Comparison of ENCODE assay signal across 13 cellular contexts in genomic region chr5:136193396-136193935, GRCh38. TPM values are rescaled to one million over a fixed set of nuclear protein-coding genes. Genes with fewer than 3 reads are reported as not detected.
DNase-seq lines count a peak whose midpoint lies in the region; ATAC-seq, FAIRE-seq and TF ChIP-seq lines count a peak whose summit lies in the region.
"Had no signal": no experiment of that assay in that cellular context is flagged by ENCODE, and none has a peak within 500 bp of the region (broad histone marks: within the 10 kb centered on the region; RNA-seq: fewer than 3 reads in every experiment).

No MANE protein-coding gene starts in this region.

- H3K23ac ChIP-seq in H1 (ENCODE audit: insufficient read length): no peak overlapping the region

- H3K4me2 ChIP-seq in H1 (ENCODE audit: insufficient read depth in 1 of 2, low read depth in 2 of 2, low read length in 2 of 2): peak overlapping the region; percentile 82 to 99

- TF ChIP-seq CTCF in heart left ventricle (IDR thresholded peaks at IDR 0.05) (no peak), H1 (IDR thresholded peaks at IDR 0.05; ENCODE audit: control extremely low read depth in 1 of 3, insufficient read depth in 1 of 3, low read depth in 1 of 3, low read length in 3 of 3) (no peak), upper lobe of right lung (IDR thresholded peaks at IDR 0.05) (no peak)

- H3K18ac ChIP-seq in H1 (ENCODE audit: extremely low read depth, low read length): no peak overlapping the region

- H2AFZ ChIP-seq in H1 (ENCODE audit: low read length): no peak overlapping the region

- H3K4me1 ChIP-seq in heart left ventricle (peaks cover 0 to 28% (median 15%) of the 10 kb centered on the region in 12 donors), H1 (replicated peaks in 1 of 4; ENCODE audit: control insufficient read depth in 3 of 4, insufficient read depth in 4 of 4, low read length in 3 of 4) (peaks cover 0 to 16% (median 7%) of the 10 kb centered on the region in 4 experiments; a peak in 6 of 7 replicates), mucosa of stomach (ENCODE audit: control insufficient read depth, insufficient read depth, low read length) (peaks cover 36% of the 10 kb centered on the region), upper lobe of right lung (peaks cover 15% of the 10 kb centered on the region)
- H3K4me1 ChIP-seq: parathyroid adenoma had no signal

- H4K91ac ChIP-seq in H1 (replicated peaks; ENCODE audit: insufficient read length, low read length): no peak overlapping the region

- no peak overlapping the region for H3K14ac ChIP-seq in H1 (ENCODE audit: insufficient read length)

- TF ChIP-seq EP300 in H1 (IDR thresholded peaks at IDR 0.05; ENCODE audit: borderline replicate concordance in 1 of 2, low read depth in 2 of 2, low read length in 2 of 2): no peak

- H3K23me2 ChIP-seq in H1 (ENCODE audit: low read depth, low read length): peaks cover 17% of the 10 kb centered on the region

- peak overlapping the region in 10 of 12 donors; percentile 28 to 66 (median 52) for H3K4me3 ChIP-seq in heart left ventricle
- peak overlapping the region; percentile 51 to 72 (median 63); a peak in 6 of 8 replicates for H3K4me3 ChIP-seq in H1 (ENCODE audit: extremely low read depth in 1 of 4, insufficient read depth in 2 of 4, low read depth in 3 of 4, low read length in 4 of 4)
- peak overlapping the region; percentile 58 for H3K4me3 ChIP-seq in mucosa of stomach (ENCODE audit: low read length)
- no peak overlapping the region for H3K4me3 ChIP-seq in upper lobe of right lung
- H3K4me3 ChIP-seq: BLaER1 treated with 17β-estradiol and CSF1 and Interleukin-3, amounts not matched to agents 10 nM and 100 nM had no signal

- H4K20me1 ChIP-seq in H1 (replicated peaks in 1 of 2; ENCODE audit: control insufficient read depth in 1 of 2, insufficient read depth in 2 of 2, low read length in 2 of 2): peaks cover 12 to 26% of the 10 kb centered on the region in 2 experiments

- FAIRE-seq in H1 (lab: Jason Lieb, UNC): no peak

- H4K8ac ChIP-seq in H1 (ENCODE audit: extremely low read depth, insufficient read depth, low read length): no peak overlapping the region

- no peak overlapping the region for H3K27ac ChIP-seq in heart left ventricle
- H3K27ac ChIP-seq in H1 (ENCODE audit: low read depth, low read length): no peak overlapping the region
- H3K27ac ChIP-seq in upper lobe of right lung: no peak overlapping the region
- H3K27ac ChIP-seq: BLaER1 treated with 17β-estradiol and CSF1 and Interleukin-3, amounts not matched to agents 10 nM and 100 nM; parathyroid adenoma had no signal

- H3K4ac ChIP-seq in H1 (replicated peaks; ENCODE audit: insufficient read length, low read depth, low read length): no peak overlapping the region

- H3K27me3 ChIP-seq in heart left ventricle (peaks cover 9 to 40% (median 37%) of the 10 kb centered on the region in 9 donors), H1 (replicated peaks in 1 of 4; ENCODE audit: control insufficient read depth in 3 of 4, extremely low read depth in 1 of 4, insufficient read depth in 3 of 4, low read length in 3 of 4) (peaks cover 48 to 81% (median 75%) of the 10 kb centered on the region in 4 experiments), mucosa of stomach (ENCODE audit: control insufficient read depth, insufficient read depth, low read length) (peaks cover 29% of the 10 kb centered on the region), upper lobe of right lung (peaks cover 39% of the 10 kb centered on the region)

- H3K79me1 ChIP-seq in H1 (ENCODE audit: low read depth, low read length): no peaks in the 10 kb centered on the region

- H3K9ac ChIP-seq in H1 (replicated peaks in 1 of 4; ENCODE audit: extremely low read depth in 1 of 4, low read depth in 3 of 4, low read length in 3 of 4) (no peak overlapping the region; a peak in 1 of 7 replicates), mucosa of stomach (ENCODE audit: low read length) (peak overlapping the region; percentile 68)
- H3K9ac ChIP-seq: BLaER1 treated with 17β-estradiol and CSF1 and Interleukin-3, amounts not matched to agents 10 nM and 100 nM; parathyroid adenoma had no signal

- H3K79me2 ChIP-seq in H1 (ENCODE audit: control insufficient read depth in 1 of 2, insufficient read depth in 2 of 2, low read length in 2 of 2): no peaks in the 10 kb centered on the region
- H3K79me2 ChIP-seq: parathyroid adenoma had no signal

- no peak overlapping the region for H3K56ac ChIP-seq in H1 (replicated peaks; ENCODE audit: insufficient read length, low read depth, low read length)

- CTCF ChIA-PET in H1 (lab: Charles Lee; ENCODE audit: partially characterized antibody): interaction anchor here (1.3 to 7.1 kb wide), 4 partner anchors 8 to 45 kb away, joined by 3 to 66 read pairs (median 6); no protein-coding TSS in a partner anchor

- H3K36me3 ChIP-seq in heart left ventricle (peaks cover 0 to 10% (median 3%) of the 10 kb centered on the region in 9 donors), H1 (ENCODE audit: control insufficient read depth in 2 of 4, insufficient read depth in 4 of 4, low read length in 3 of 4) (no peaks in the 10 kb centered on the region; a peak in 2 of 8 replicates), mucosa of stomach (ENCODE audit: control insufficient read depth, insufficient read depth, low read length) (peaks cover 2% of the 10 kb centered on the region), upper lobe of right lung (peaks cover 5% of the 10 kb centered on the region)

- TF ChIP-seq RAD21 in H1 (IDR thresholded peaks at IDR 0.05 in 1 of 2, conservative IDR thresholded peaks at IDR 0.05 in 1 of 2; ENCODE audit: low read depth in 2 of 2, low read length in 2 of 2): no peak

- intact Hi-C loops in heart left ventricle (cut with DNase I): no loop called here
- intact Hi-C loops in cardiac septum (cut with DNase I): no loop called here
- intact Hi-C loops in upper lobe of right lung (cut with DNase I): no loop called here

- TF ChIP-seq POLR2A in heart left ventricle (IDR thresholded peaks at IDR 0.05) (no peak), H1 (IDR thresholded peaks at IDR 0.05; ENCODE audit: control extremely low read depth in 1 of 2, low read depth in 2 of 2, low read length in 2 of 2) (no peak)

- H2BK15ac ChIP-seq in H1 (ENCODE audit: low read length): no peak overlapping the region

- ATAC-seq in heart left ventricle (peak in 3 of 4 donors; percentile 12 to 18 (median 16)), upper lobe of right lung (no peak), HG02798 (IDR thresholded peaks at IDR 0.05; ENCODE audit: poor library complexity, unreplicated experiment) (no peak), GM21360 (IDR thresholded peaks at IDR 0.05; ENCODE audit: unreplicated experiment) (no peak)

- POLR2A ChIA-PET in H1 (lab: Charles Lee; ENCODE audit: partially characterized antibody): interaction anchor here (2.3 kb wide), 1 partner anchor 9 kb away, joined by 6 read pairs; no protein-coding TSS in a partner anchor

- no peak overlapping the region for H4K5ac ChIP-seq in H1 (ENCODE audit: insufficient read length, low read depth, low read length)

- H2BK120ac ChIP-seq in H1 (replicated peaks; ENCODE audit: low read depth, low read length): no peak overlapping the region

- no peak overlapping the region for H2BK20ac ChIP-seq in H1 (ENCODE audit: low read length)

- no peak overlapping the region for H2BK12ac ChIP-seq in H1 (ENCODE audit: low read depth, low read length)

- WGBS in heart left ventricle, 4 donors: 54 to 60% (median 58%) methylated on average over 12 to 17 of the region's 17 CpGs
- 58% methylated on average over 17 of the region's 17 CpGs; no CpG with 5 or more reads in 1 of the 2 experiments for WGBS in H1 (ENCODE audit: extremely low coverage in 1 of 2, insufficient coverage in 1 of 2, insufficient read length in 1 of 2, insufficient replicate concordance in 2 of 2, low coverage in 1 of 2, low lambda C conversion rate in 2 of 2, missing lambda C conversion rate in 1 of 2), 2 experiments

- H2BK5ac ChIP-seq in H1 (ENCODE audit: low read depth, low read length): no peak overlapping the region

- DNase-seq in heart left ventricle: no peak
- DNase-seq in cardiac septum (ENCODE audit: low spot score): no peak
- no peak for DNase-seq in H1 (ENCODE audit: low read depth in 1 of 2, low spot score in 2 of 2)
- peak; percentile 51 for DNase-seq in upper lobe of right lung
- DNase-seq in SHP77 (lab: John Stamatoyannopoulos, UW): no peak
- DNase-seq: central memory CD4-positive, alpha-beta T cell had no signal

- H3K9me3 ChIP-seq in heart left ventricle: no peaks in the 10 kb centered on the region
- H3K9me3 ChIP-seq in H1 (ENCODE audit: insufficient read depth in 2 of 2, low read depth in 1 of 2, low read length in 1 of 2): no peaks in the 10 kb centered on the region
- no peaks in the 10 kb centered on the region for H3K9me3 ChIP-seq in mucosa of stomach (ENCODE audit: control insufficient read depth, low read length)
- H3K9me3 ChIP-seq in upper lobe of right lung: no peaks in the 10 kb centered on the region

- H2AK5ac ChIP-seq in H1 (ENCODE audit: low read depth, low read length): no peak overlapping the region

TF ChIP-seq in H1, 55 proteins besides CTCF, POLR2A, EP300 and RAD21:
- no peak for TF ChIP-seq HDAC6 (IDR thresholded peaks at IDR 0.05; ENCODE audit: low read depth, low read length)
- no peak for TF ChIP-seq MAFK (IDR thresholded peaks at IDR 0.05; ENCODE audit: low read depth, low read length)
- no peak for TF ChIP-seq CHD1 (IDR thresholded peaks at IDR 0.05; ENCODE audit: low read depth, low read length)
- TF ChIP-seq TAF7 (optimal IDR thresholded peaks at IDR 0.05; ENCODE audit: borderline replicate concordance, low read depth, low read length): no peak
- no peak for TF ChIP-seq KDM4A (IDR thresholded peaks at IDR 0.05; ENCODE audit: low read depth, low read length, severe bottlenecking)
- no peak for TF ChIP-seq NRF1 (IDR thresholded peaks at IDR 0.05; ENCODE audit: low read depth, low read length)
- TF ChIP-seq SP4 (IDR thresholded peaks at IDR 0.05; ENCODE audit: low read length): no peak
- TF ChIP-seq ASH2L (IDR thresholded peaks at IDR 0.05; ENCODE audit: low read length): no peak

RNA-seq across cellular contexts. Expression of gene SMIM32, which starts 0.5 kb away (rescaled TPM):
- total RNA-seq in heart left ventricle: not detected
- polyA plus RNA-seq in heart left ventricle: not detected
- total RNA-seq in cardiac septum: not detected
- total RNA-seq in H1 (2021; fragmentation: NEBNext Ultra II Directional; extraction: Animal tissue kit (Norgen Biotek cat#: 25700)): 0.22 TPM in 1 of 2 replicates, not detected in the other
- polyA plus RNA-seq in H1 (2011; rRNA removed): 0.09 and 0.14 TPM in 2 replicates
- polyA plus RNA-seq in H1 (2011; cell fraction: cytosol; rRNA removed): 0.17 TPM
- 0.09 TPM for polyA plus RNA-seq in H1 (2011; cell fraction: nucleus; rRNA removed)
- 0.11 TPM in 1 of 4 replicates, not detected in the others for polyA plus RNA-seq in H1 (2012, experiment 1 of 2)
- 0.20 TPM for polyA plus RNA-seq in H1 (2012, experiment 2 of 2)
- 0.06 TPM for polyA plus RNA-seq in H1 (2013, experiment 1 of 2)
- 0.06 TPM for polyA plus RNA-seq in H1 (2013, experiment 2 of 2)
- polyA minus RNA-seq in H1 (2011; rRNA and poly(A)+ RNA removed): not detected in 2 replicates
- polyA minus RNA-seq in H1 (2011; cell fraction: cytosol; rRNA and poly(A)+ RNA removed): not detected
- polyA minus RNA-seq in H1 (2011; cell fraction: nucleus; rRNA and poly(A)+ RNA removed): not detected
- not detected for total RNA-seq in upper lobe of right lung
- total RNA-seq: LHCN-M2; T-helper 1 cell treated with Interleukin-12 subunit alpha and Interleukin-12 subunit beta and Interleukin-4 antibody, amounts not matched to agents 30 ng/mL and 1 ng/mL, for 36 hours had no signal

Comparison
In these comparisons a context has a peak if more than half of its experiments do, and no peak if none do; other contexts are left out.
1. ATAC-seq: peak in heart left ventricle (3 of 4); none in upper lobe of right lung (single experiment), HG02798 (single experiment) and GM21360 (single experiment).